1 cellular context compared by ENCODE assay signal in the genomic region with DNA sequence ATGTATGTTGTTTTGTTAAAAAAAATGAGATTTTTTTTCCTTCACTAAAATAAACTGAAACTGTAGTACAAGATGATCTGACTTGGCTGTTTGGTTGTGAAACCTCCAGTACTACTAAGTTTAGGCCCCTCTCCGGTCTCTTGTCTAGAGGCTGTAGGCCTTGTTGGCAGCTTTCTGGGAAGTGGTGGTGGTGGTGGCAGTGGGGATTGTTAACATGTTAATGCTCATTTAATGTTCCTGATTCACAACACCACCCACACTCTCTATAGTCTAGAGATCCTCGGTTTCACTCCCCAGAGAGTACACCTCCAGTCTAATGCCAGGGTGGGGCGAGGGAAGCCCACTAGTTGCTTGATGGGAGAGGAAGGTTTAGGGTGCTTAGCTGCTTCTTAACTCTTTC.
TF ChIP-seq lines count a peak whose summit lies in the region.

No MANE protein-coding gene starts in this region.

TF ChIP-seq in GM23338, 12 proteins besides CTCF, POLR2A, EP300 and RAD21:
- TF ChIP-seq ZNF462 (CRISPR knock-in tag; IDR thresholded peaks at IDR 0.05) = no peak
- TF ChIP-seq, protein P1, sequence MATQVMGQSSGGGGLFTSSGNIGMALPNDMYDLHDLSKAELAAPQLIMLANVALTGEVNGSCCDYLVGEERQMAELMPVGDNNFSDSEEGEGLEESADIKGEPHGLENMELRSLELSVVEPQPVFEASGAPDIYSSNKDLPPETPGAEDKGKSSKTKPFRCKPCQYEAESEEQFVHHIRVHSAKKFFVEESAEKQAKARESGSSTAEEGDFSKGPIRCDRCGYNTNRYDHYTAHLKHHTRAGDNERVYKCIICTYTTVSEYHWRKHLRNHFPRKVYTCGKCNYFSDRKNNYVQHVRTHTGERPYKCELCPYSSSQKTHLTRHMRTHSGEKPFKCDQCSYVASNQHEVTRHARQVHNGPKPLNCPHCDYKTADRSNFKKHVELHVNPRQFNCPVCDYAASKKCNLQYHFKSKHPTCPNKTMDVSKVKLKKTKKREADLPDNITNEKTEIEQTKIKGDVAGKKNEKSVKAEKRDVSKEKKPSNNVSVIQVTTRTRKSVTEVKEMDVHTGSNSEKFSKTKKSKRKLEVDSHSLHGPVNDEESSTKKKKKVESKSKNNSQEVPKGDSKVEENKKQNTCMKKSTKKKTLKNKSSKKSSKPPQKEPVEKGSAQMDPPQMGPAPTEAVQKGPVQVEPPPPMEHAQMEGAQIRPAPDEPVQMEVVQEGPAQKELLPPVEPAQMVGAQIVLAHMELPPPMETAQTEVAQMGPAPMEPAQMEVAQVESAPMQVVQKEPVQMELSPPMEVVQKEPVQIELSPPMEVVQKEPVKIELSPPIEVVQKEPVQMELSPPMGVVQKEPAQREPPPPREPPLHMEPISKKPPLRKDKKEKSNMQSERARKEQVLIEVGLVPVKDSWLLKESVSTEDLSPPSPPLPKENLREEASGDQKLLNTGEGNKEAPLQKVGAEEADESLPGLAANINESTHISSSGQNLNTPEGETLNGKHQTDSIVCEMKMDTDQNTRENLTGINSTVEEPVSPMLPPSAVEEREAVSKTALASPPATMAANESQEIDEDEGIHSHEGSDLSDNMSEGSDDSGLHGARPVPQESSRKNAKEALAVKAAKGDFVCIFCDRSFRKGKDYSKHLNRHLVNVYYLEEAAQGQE (IDR thresholded peaks at IDR 0.05; ENCODE audit: unreplicated experiment) = no peak
- TF ChIP-seq CREB1 (CRISPR knock-in tag; IDR thresholded peaks at IDR 0.05; ENCODE audit: low read depth) = no peak
